In genomic region chr6:138182939-138183791, GRCh38 we compare ENCODE assay signal across 1 cellular context.
TF ChIP-seq lines count a peak whose summit lies in the region.

No MANE protein-coding gene starts in this region.

TF ChIP-seq in GM23338, 12 proteins besides CTCF, POLR2A, EP300 and RAD21 (continued from another document):
- TF ChIP-seq ZNF462 (CRISPR knock-in tag; IDR thresholded peaks at IDR 0.05) = no peak
